Comparison of ENCODE assay signal across 8 cellular contexts in genomic region chr15:89416339-89417183, GRCh38.
DNase-seq lines count a peak whose midpoint lies in the region; ATAC-seq and TF ChIP-seq lines count a peak whose summit lies in the region.

No MANE protein-coding gene starts in this region.

- intact Hi-C loops in mucosa of descending colon (cut with DNase I, micrococcal nuclease): loop anchor here in 1 of 2 donors (5.0 kb wide), 1 partner anchor 51 kb away; no protein-coding TSS in a partner anchor

- H3K4me3 ChIP-seq in mucosa of descending colon: no peak overlapping the region

- no peak overlapping the region for H3K27ac Mint-ChIP-seq in activated CD4-positive, alpha-beta T cell treated with anti-CD3 and anti-CD28 coated beads, Interleukin-2, amount 10 ng/mL, durations not matched to agents 7 days and 5 days
- H3K27ac Mint-ChIP-seq in stimulated activated memory B cell treated with anti-CD40 and anti-IgM and Interleukin-4, amounts not matched to agents 10 μg/mL and 1 μg/mL and 100 μg/mL, for 72 hours: no peak overlapping the region

- H3K4me1 Mint-ChIP-seq in activated CD4-positive, alpha-beta T cell treated with anti-CD3 and anti-CD28 coated beads, Interleukin-2, amount 10 ng/mL, durations not matched to agents 7 days and 5 days: peaks cover 7% of the 10 kb centered on the region
- peaks cover 9% of the 10 kb centered on the region for H3K4me1 Mint-ChIP-seq in stimulated activated memory B cell treated with anti-CD40 and anti-IgM and Interleukin-4, amounts not matched to agents 10 μg/mL and 1 μg/mL and 100 μg/mL, for 72 hours

- H3K9me3 Mint-ChIP-seq in activated CD4-positive, alpha-beta T cell treated with anti-CD3 and anti-CD28 coated beads, Interleukin-2, amount 10 ng/mL, durations not matched to agents 7 days and 5 days: no peaks in the 10 kb centered on the region
- no peaks in the 10 kb centered on the region for H3K9me3 Mint-ChIP-seq in stimulated activated memory B cell treated with anti-CD40 and anti-IgM and Interleukin-4, amounts not matched to agents 10 μg/mL and 1 μg/mL and 100 μg/mL, for 72 hours

- POLR2A ChIA-PET in activated CD4-positive, alpha-beta T cell treated with anti-CD3 and anti-CD28 coated beads, Interleukin-2, amount 10 ng/mL, durations not matched to agents 7 days and 5 days (lab: Charles Lee): no interaction called here

- ATAC-seq in GM18870 (IDR thresholded peaks at IDR 0.05; ENCODE audit: unreplicated experiment) (peak; percentile 63), HG03097 (IDR thresholded peaks at IDR 0.05; ENCODE audit: low FRiP score, unreplicated experiment) (peak; percentile 71), mucosa of descending colon (peak; percentile 92)
- ATAC-seq in stimulated activated memory B cell treated with anti-CD40 and anti-IgM and Interleukin-4, amounts not matched to agents 10 μg/mL and 1 μg/mL and 100 μg/mL, for 72 hours: peak; percentile 75

- H3K36me3 ChIP-seq in mucosa of descending colon (ENCODE audit: low read depth): no peaks in the 10 kb centered on the region

- peaks cover 85% of the 10 kb centered on the region for H3K27me3 Mint-ChIP-seq in activated CD4-positive, alpha-beta T cell treated with anti-CD3 and anti-CD28 coated beads, Interleukin-2, amount 10 ng/mL, durations not matched to agents 7 days and 5 days
- peaks cover 90% of the 10 kb centered on the region for H3K27me3 Mint-ChIP-seq in stimulated activated memory B cell treated with anti-CD40 and anti-IgM and Interleukin-4, amounts not matched to agents 10 μg/mL and 1 μg/mL and 100 μg/mL, for 72 hours

- CTCF ChIA-PET in activated CD4-positive, alpha-beta T cell treated with anti-CD3 and anti-CD28 coated beads, Interleukin-2, amount 10 ng/mL, durations not matched to agents 7 days and 5 days (lab: Charles Lee): interaction anchor here (0.9 to 5.4 kb wide), 9 partner anchors 10 to 210 kb away, joined by 3 to 57 read pairs (median 3); no protein-coding TSS in a partner anchor

- TF ChIP-seq CTCF in mucosa of descending colon (IDR thresholded peaks at IDR 0.05): peak; percentile 47

- H3K4me1 ChIP-seq in mucosa of descending colon (ENCODE audit: low read depth): no peaks in the 10 kb centered on the region

- DNase-seq in AG20443 (ENCODE audit: low spot score) (peak; percentile 86), NCI-H526 (lab: John Stamatoyannopoulos, UW) (peak; percentile 89 to 95), ecto neural progenitor cell (ENCODE audit: low spot score) (peak; percentile 91), mucosa of descending colon (peak in 2 of 3 donors; percentile 73 to 80)
- DNase-seq in activated CD4-positive, alpha-beta T cell treated with anti-CD3 and anti-CD28 coated beads, Interleukin-2, amount 10 ng/mL, durations not matched to agents 7 days and 5 days: peak; percentile 75

- no peak overlapping the region for H3K4me3 Mint-ChIP-seq in activated CD4-positive, alpha-beta T cell treated with anti-CD3 and anti-CD28 coated beads, Interleukin-2, amount 10 ng/mL, durations not matched to agents 7 days and 5 days
- H3K4me3 Mint-ChIP-seq in stimulated activated memory B cell treated with anti-CD40 and anti-IgM and Interleukin-4, amounts not matched to agents 10 μg/mL and 1 μg/mL and 100 μg/mL, for 72 hours: no peak overlapping the region

- H3K36me3 Mint-ChIP-seq in activated CD4-positive, alpha-beta T cell treated with anti-CD3 and anti-CD28 coated beads, Interleukin-2, amount 10 ng/mL, durations not matched to agents 7 days and 5 days (ENCODE audit: low read depth): no peaks in the 10 kb centered on the region
- H3K36me3 Mint-ChIP-seq in stimulated activated memory B cell treated with anti-CD40 and anti-IgM and Interleukin-4, amounts not matched to agents 10 μg/mL and 1 μg/mL and 100 μg/mL, for 72 hours: no peaks in the 10 kb centered on the region

- H3K9me3 ChIP-seq in mucosa of descending colon: no peaks in the 10 kb centered on the region
